ENCODE assay signal across 1 cellular context in the genomic region with DNA sequence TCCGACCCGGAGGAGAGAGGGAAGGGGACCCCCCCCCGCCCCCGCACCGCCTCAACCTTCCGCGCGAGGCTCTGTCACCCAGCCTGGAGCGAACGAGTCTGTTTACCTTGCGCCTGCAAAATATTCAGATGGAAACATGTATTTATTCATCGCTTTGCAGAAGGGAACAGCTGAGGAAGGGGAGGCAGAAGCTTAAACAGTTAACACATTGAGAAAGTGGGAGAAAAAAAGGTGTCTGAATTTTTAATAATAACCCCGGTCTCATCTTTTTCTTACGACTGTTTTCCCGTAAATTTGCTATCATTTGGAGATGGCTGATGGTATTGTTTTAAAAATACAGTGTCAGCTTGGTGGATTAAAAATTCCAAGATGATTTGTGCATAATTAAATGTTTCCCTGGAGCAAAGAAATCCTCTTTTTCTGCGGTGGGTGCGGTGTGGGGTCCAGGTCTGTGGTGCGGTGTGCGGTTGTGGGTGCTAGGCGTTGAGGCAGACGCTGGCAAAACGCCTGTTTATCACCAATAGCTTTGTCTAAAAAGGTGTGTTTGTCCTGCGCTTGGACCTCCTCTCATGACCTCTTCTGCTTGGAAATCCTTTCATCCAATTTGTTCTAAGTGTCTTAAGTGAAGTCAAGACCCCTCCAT.
TF ChIP-seq lines count a peak whose summit lies in the region.

No MANE protein-coding gene starts in this region.

TF ChIP-seq in H1, 55 proteins besides CTCF, POLR2A, EP300 and RAD21:
- TF ChIP-seq EZH2 (IDR thresholded peaks at IDR 0.05; ENCODE audit: low read depth, low read length, severe bottlenecking), result peak; percentile 69
- TF ChIP-seq SIRT6 (IDR thresholded peaks at IDR 0.05; ENCODE audit: low read length), result no peak
- peak; percentile 54 for TF ChIP-seq SUZ12 (IDR thresholded peaks at IDR 0.05; ENCODE audit: low read length)
- no peak for TF ChIP-seq MAFK (IDR thresholded peaks at IDR 0.05; ENCODE audit: low read depth, low read length)
- peak; percentile 41 for TF ChIP-seq CBX8 (IDR thresholded peaks at IDR 0.05; ENCODE audit: borderline replicate concordance, low read depth, low read length)
- TF ChIP-seq KDM1A (IDR thresholded peaks at IDR 0.05; ENCODE audit: borderline replicate concordance, low read length), result no peak
- TF ChIP-seq, protein P1, sequence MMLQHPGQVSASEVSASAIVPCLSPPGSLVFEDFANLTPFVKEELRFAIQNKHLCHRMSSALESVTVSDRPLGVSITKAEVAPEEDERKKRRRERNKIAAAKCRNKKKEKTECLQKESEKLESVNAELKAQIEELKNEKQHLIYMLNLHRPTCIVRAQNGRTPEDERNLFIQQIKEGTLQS (IDR thresholded peaks at IDR 0.05; ENCODE audit: insufficient read depth, low read depth, low read length), result no peak
- no peak for TF ChIP-seq NRF1 (IDR thresholded peaks at IDR 0.05; ENCODE audit: low read depth, low read length)
